In the genomic region with DNA sequence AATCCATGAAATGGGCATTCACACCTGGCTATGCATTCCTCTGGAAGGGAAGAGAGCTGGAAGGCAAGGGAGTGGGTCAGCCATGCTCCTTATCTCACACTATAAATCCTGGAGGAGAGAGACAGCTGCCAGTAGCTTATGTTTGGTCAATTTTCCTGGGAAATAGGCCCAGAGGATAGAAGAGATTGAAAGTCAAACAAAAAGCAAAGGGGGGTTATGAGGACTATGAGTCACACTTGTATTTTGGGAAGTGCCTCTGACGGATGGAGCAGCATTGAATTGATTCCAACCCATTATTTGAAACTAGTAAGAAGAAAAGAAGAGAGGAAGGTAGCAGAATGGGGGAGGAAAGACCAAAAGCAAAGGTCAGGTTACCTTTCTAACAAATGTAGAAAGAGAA, we compare ENCODE assay signal across 3 cellular contexts.
TF ChIP-seq lines count a peak whose summit lies in the region.

No MANE protein-coding gene starts in this region.

TF ChIP-seq in liver, 16 proteins besides CTCF, POLR2A, EP300 and RAD21:
- TF ChIP-seq JUND (IDR thresholded peaks at IDR 0.05) (peak; percentile 35 to 79), RXRA (IDR thresholded peaks at IDR 0.05) (peak in 1 of 2 donors; percentile 55), YY1 (IDR thresholded peaks at IDR 0.05) (peak; percentile 63), HNF4A (conservative IDR thresholded peaks at IDR 0.05) (peak in 1 of 2 donors; percentile 56), NR2F2 (IDR thresholded peaks at IDR 0.05) (no peak), FOXA2 (IDR thresholded peaks at IDR 0.05) (no peak), FOXA1 (IDR thresholded peaks at IDR 0.05) (no peak)
- TF ChIP-seq, protein P1, sequence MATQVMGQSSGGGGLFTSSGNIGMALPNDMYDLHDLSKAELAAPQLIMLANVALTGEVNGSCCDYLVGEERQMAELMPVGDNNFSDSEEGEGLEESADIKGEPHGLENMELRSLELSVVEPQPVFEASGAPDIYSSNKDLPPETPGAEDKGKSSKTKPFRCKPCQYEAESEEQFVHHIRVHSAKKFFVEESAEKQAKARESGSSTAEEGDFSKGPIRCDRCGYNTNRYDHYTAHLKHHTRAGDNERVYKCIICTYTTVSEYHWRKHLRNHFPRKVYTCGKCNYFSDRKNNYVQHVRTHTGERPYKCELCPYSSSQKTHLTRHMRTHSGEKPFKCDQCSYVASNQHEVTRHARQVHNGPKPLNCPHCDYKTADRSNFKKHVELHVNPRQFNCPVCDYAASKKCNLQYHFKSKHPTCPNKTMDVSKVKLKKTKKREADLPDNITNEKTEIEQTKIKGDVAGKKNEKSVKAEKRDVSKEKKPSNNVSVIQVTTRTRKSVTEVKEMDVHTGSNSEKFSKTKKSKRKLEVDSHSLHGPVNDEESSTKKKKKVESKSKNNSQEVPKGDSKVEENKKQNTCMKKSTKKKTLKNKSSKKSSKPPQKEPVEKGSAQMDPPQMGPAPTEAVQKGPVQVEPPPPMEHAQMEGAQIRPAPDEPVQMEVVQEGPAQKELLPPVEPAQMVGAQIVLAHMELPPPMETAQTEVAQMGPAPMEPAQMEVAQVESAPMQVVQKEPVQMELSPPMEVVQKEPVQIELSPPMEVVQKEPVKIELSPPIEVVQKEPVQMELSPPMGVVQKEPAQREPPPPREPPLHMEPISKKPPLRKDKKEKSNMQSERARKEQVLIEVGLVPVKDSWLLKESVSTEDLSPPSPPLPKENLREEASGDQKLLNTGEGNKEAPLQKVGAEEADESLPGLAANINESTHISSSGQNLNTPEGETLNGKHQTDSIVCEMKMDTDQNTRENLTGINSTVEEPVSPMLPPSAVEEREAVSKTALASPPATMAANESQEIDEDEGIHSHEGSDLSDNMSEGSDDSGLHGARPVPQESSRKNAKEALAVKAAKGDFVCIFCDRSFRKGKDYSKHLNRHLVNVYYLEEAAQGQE (IDR thresholded peaks at IDR 0.05) = peak; percentile 28
- TF ChIP-seq, protein P2, sequence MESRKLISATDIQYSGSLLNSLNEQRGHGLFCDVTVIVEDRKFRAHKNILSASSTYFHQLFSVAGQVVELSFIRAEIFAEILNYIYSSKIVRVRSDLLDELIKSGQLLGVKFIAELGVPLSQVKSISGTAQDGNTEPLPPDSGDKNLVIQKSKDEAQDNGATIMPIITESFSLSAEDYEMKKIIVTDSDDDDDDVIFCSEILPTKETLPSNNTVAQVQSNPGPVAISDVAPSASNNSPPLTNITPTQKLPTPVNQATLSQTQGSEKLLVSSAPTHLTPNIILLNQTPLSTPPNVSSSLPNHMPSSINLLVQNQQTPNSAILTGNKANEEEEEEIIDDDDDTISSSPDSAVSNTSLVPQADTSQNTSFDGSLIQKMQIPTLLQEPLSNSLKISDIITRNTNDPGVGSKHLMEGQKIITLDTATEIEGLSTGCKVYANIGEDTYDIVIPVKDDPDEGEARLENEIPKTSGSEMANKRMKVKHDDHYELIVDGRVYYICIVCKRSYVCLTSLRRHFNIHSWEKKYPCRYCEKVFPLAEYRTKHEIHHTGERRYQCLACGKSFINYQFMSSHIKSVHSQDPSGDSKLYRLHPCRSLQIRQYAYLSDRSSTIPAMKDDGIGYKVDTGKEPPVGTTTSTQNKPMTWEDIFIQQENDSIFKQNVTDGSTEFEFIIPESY (IDR thresholded peaks at IDR 0.05) = peak; percentile 25
- TF ChIP-seq, protein P3, sequence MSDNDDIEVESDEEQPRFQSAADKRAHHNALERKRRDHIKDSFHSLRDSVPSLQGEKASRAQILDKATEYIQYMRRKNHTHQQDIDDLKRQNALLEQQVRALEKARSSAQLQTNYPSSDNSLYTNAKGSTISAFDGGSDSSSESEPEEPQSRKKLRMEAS (IDR thresholded peaks at IDR 0.05) = no peak
- TF ChIP-seq, protein P4, sequence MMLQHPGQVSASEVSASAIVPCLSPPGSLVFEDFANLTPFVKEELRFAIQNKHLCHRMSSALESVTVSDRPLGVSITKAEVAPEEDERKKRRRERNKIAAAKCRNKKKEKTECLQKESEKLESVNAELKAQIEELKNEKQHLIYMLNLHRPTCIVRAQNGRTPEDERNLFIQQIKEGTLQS (IDR thresholded peaks at IDR 0.05) = peak; percentile 9

TF ChIP-seq in HepG2, 621 proteins besides CTCF, POLR2A, EP300 and RAD21:
- no peak for TF ChIP-seq MAFF (IDR thresholded peaks at IDR 0.05; ENCODE audit: low read depth, low read length)
- no peak for TF ChIP-seq ZNF788 (CRISPR knock-in tag; IDR thresholded peaks at IDR 0.05; ENCODE audit: borderline replicate concordance)
- TF ChIP-seq MTF2 (CRISPR knock-in tag; IDR thresholded peaks at IDR 0.05; ENCODE audit: borderline replicate concordance) = no peak
- TF ChIP-seq MATR3 (CRISPR knock-in tag; IDR thresholded peaks at IDR 0.05) = no peak
- no peak for TF ChIP-seq KDM2A (CRISPR knock-in tag; IDR thresholded peaks at IDR 0.05; ENCODE audit: borderline replicate concordance, low read depth)
- TF ChIP-seq, protein P5, sequence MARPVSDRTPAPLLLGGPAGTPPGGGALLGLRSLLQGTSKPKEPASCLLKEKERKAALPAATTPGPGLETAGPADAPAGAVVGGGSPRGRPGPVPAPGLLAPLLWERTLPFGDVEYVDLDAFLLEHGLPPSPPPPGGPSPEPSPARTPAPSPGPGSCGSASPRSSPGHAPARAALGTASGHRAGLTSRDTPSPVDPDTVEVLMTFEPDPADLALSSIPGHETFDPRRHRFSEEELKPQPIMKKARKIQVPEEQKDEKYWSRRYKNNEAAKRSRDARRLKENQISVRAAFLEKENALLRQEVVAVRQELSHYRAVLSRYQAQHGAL (CRISPR knock-in tag; IDR thresholded peaks at IDR 0.05; ENCODE audit: not compliant biosample characterization) = no peak
- TF ChIP-seq SNAI1 (CRISPR knock-in tag; IDR thresholded peaks at IDR 0.05; ENCODE audit: borderline replicate concordance) = no peak
- no peak for TF ChIP-seq ZMAT3 (CRISPR knock-in tag; conservative IDR thresholded peaks at IDR 0.05)
- no peak for TF ChIP-seq ZNF672 (CRISPR knock-in tag; IDR thresholded peaks at IDR 0.05)
- TF ChIP-seq, protein P6, sequence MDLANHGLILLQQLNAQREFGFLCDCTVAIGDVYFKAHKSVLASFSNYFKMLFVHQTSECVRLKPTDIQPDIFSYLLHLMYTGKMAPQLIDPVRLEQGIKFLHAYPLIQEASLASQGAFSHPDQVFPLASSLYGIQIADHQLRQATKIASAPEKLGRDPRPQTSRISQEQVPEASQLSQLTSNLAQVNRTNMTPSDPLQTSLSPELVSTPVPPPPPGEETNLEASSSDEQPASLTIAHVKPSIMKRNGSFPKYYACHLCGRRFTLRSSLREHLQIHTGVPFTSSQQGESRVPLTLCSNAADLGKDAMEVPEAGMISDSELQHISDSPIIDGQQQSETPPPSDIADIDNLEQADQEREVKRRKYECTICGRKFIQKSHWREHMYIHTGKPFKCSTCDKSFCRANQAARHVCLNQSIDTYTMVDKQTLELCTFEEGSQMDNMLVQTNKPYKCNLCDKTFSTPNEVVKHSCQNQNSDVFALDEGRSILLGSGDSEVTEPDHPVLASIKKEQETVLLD (CRISPR knock-in tag; IDR thresholded peaks at IDR 0.05; ENCODE audit: low read depth) = no peak

TF ChIP-seq in endothelial cell of umbilical vein, 7 proteins besides CTCF, POLR2A, EP300 and RAD21:
- TF ChIP-seq MYC (IDR thresholded peaks at IDR 0.05; ENCODE audit: low read depth, low read length) (no peak), JUN (IDR thresholded peaks at IDR 0.05; ENCODE audit: borderline replicate concordance, insufficient read depth, insufficient read length, low read depth) (peak; percentile 63)
